2 cellular contexts compared by ENCODE assay signal in the genomic region with DNA sequence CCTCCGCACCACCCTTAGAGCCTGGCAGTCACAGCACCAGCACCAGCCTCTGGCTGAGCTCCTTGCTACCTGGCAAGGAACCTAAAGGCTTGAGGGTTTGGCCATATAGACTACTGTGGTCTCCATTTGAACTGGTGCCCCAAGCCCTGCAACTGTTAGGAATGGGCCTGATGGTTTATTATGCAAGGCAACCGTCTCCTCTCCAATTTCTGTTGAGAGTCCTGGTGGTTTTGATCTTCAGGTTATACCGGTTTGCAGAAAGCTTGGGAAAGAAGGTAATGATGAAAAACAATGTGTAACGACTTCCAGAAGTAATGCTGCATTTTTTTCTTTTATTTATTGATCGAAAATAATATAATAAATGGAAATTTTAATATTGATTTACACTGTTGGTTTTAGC.
TF ChIP-seq lines count a peak whose summit lies in the region.

No MANE protein-coding gene starts in this region.

TF ChIP-seq in SK-N-SH, 30 proteins besides CTCF, POLR2A, EP300 and RAD21 (continued from another document):
- TF ChIP-seq RCOR1 (IDR thresholded peaks at IDR 0.05; ENCODE audit: low read length) (no peak), RXRA (IDR thresholded peaks at IDR 0.05; ENCODE audit: borderline replicate concordance, low read depth) (no peak)

TF ChIP-seq in SK-N-SH treated with all-trans-retinoic acid at 6 μM for 48 hours, 23 proteins besides CTCF, POLR2A, EP300 and RAD21:
- TF ChIP-seq, protein P1, sequence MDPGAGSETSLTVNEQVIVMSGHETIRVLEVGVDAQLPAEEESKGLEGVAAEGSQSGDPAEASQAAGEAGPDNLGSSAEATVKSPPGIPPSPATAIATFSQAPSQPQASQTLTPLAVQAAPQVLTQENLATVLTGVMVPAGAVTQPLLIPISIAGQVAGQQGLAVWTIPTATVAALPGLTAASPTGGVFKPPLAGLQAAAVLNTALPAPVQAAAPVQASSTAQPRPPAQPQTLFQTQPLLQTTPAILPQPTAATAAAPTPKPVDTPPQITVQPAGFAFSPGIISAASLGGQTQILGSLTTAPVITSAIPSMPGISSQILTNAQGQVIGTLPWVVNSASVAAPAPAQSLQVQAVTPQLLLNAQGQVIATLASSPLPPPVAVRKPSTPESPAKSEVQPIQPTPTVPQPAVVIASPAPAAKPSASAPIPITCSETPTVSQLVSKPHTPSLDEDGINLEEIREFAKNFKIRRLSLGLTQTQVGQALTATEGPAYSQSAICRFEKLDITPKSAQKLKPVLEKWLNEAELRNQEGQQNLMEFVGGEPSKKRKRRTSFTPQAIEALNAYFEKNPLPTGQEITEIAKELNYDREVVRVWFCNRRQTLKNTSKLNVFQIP (CRISPR knock-in tag; IDR thresholded peaks at IDR 0.05; ENCODE audit: borderline replicate concordance, low read depth), result no peak
- TF ChIP-seq BACH2 (CRISPR knock-in tag; IDR thresholded peaks at IDR 0.05; ENCODE audit: borderline replicate concordance), result no peak
- TF ChIP-seq ZFP3 (CRISPR knock-in tag; IDR thresholded peaks at IDR 0.05), result no peak
- TF ChIP-seq ARNTL (CRISPR knock-in tag; IDR thresholded peaks at IDR 0.05; ENCODE audit: borderline replicate concordance, low read depth), result no peak
- no peak for TF ChIP-seq PPARA (CRISPR knock-in tag; IDR thresholded peaks at IDR 0.05; ENCODE audit: borderline replicate concordance)
- TF ChIP-seq, protein P2, sequence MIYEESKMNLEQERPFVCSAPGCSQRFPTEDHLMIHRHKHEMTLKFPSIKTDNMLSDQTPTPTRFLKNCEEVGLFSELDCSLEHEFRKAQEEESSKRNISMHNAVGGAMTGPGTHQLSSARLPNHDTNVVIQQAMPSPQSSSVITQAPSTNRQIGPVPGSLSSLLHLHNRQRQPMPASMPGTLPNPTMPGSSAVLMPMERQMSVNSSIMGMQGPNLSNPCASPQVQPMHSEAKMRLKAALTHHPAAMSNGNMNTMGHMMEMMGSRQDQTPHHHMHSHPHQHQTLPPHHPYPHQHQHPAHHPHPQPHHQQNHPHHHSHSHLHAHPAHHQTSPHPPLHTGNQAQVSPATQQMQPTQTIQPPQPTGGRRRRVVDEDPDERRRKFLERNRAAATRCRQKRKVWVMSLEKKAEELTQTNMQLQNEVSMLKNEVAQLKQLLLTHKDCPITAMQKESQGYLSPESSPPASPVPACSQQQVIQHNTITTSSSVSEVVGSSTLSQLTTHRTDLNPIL (CRISPR knock-in tag; IDR thresholded peaks at IDR 0.05; ENCODE audit: low read depth), result no peak
- no peak for TF ChIP-seq CSRNP3 (CRISPR knock-in tag; IDR thresholded peaks at IDR 0.05)
- TF ChIP-seq ESRRG (CRISPR knock-in tag; IDR thresholded peaks at IDR 0.05), result no peak
- no peak for TF ChIP-seq GLIS3 (CRISPR knock-in tag; IDR thresholded peaks at IDR 0.05)
- no peak for TF ChIP-seq TOX (CRISPR knock-in tag; IDR thresholded peaks at IDR 0.05; ENCODE audit: borderline replicate concordance)
- TF ChIP-seq ISL1 (CRISPR knock-in tag; IDR thresholded peaks at IDR 0.05), result no peak
- TF ChIP-seq CSDC2 (CRISPR knock-in tag; IDR thresholded peaks at IDR 0.05), result no peak
- no peak for TF ChIP-seq OSR1 (CRISPR knock-in tag; IDR thresholded peaks at IDR 0.05)
- no peak for TF ChIP-seq ZNF565 (CRISPR knock-in tag; conservative IDR thresholded peaks at IDR 0.05; ENCODE audit: low read depth)
TF ChIP-seq in SK-N-SH treated with all-trans-retinoic acid at 6 μM for 48 hours: peak in this region for 0.
